ENCODE assay signal across 17 cellular contexts in the genomic region with DNA sequence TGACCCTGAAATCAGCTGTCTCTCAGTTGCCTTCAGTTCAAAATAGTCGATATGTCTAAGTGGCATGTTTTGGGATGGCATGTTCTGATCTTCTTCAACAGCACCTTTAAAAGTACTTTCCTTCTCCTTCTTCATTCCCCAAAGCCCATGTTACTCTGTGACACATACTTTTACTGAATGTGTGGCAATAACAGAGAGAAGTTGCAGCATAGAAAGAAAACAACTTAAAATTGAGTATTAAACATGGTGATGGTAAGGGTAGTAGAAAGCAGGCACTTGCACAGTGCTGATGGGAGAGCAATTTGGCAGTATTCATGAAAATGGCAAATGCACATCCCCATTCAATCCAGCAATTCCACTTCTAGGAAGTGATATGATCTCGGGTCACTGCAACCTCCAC.
"Had no signal": no experiment of that assay in that cellular context is flagged by ENCODE, and none has a peak within 500 bp of the region (broad histone marks: within the 10 kb centered on the region; RNA-seq: fewer than 3 reads in every experiment).

No MANE protein-coding gene starts in this region.

- H3K27me3 Mint-ChIP-seq: stimulated activated naive B cell treated with anti-CD40 and anti-IgM and Interleukin-4, amounts not matched to agents 10 μg/mL and 1 μg/mL and 100 μg/mL, for 72 hours had no signal

- H3K36me3 ChIP-seq: adrenal gland, lower lobe of right lung, thyroid gland had no signal

- H3K4me1 Mint-ChIP-seq: activated CD8-positive, alpha-beta memory T cell treated with anti-CD3 and anti-CD28 coated beads, Interleukin-2, amount 10 ng/mL, durations not matched to agents 7 days and 5 days; activated naive CD4-positive, alpha-beta T cell treated with anti-CD3 and anti-CD28 coated beads, Interleukin-2, amount 10 ng/mL, durations not matched to agents 7 days and 5 days; nephron had no signal

- H3K4me1 ChIP-seq: adrenal gland, lower lobe of right lung, thyroid gland had no signal

- H3K4me3 ChIP-seq: adrenal gland, lower lobe of right lung, skin epidermis, thyroid gland had no signal

- DNase-seq: activated CD4-positive, alpha-beta T cell treated with anti-CD3 and anti-CD28 coated beads, Interleukin-2, amount 50 U/mL, for 48 hours; activated CD8-positive, alpha-beta memory T cell treated with anti-CD3 and anti-CD28 coated beads, Interleukin-2, amount 10 ng/mL, durations not matched to agents 7 days and 5 days; activated naive CD4-positive, alpha-beta T cell treated with anti-CD3 and anti-CD28 coated beads, Interleukin-2, amount 10 ng/mL, durations not matched to agents 7 days and 5 days; activated T-cell treated with anti-CD3 and anti-CD28 coated beads, Interleukin-2, amount 50 U/mL, for 1 hour; adrenal gland; head of caudate nucleus; left cardiac atrium; lower lobe of right lung; occipital lobe; stimulated activated CD4-positive, alpha-beta T cell treated with anti-CD3 and anti-CD28 coated beads, Interleukin-15, amount 100 ng/mL, for 24 hours; stimulated activated CD4-positive, alpha-beta T cell treated with anti-CD3 and anti-CD28 coated beads, Interleukin-4, amount 100 ng/mL, for 1 hour; stimulated activated naive B cell treated with anti-CD40 and anti-IgM and Interleukin-4, amounts not matched to agents 10 μg/mL and 1 μg/mL and 100 μg/mL, for 72 hours; T-helper 9 cell; thyroid gland had no signal

- H3K27me3 ChIP-seq: adrenal gland, thyroid gland had no signal

- H3K27ac Mint-ChIP-seq: activated CD8-positive, alpha-beta memory T cell treated with anti-CD3 and anti-CD28 coated beads, Interleukin-2, amount 10 ng/mL, durations not matched to agents 7 days and 5 days; activated naive CD4-positive, alpha-beta T cell treated with anti-CD3 and anti-CD28 coated beads, Interleukin-2, amount 10 ng/mL, durations not matched to agents 7 days and 5 days; activated T-helper 2 cell treated with anti-CD3 and anti-CD28 coated beads, Interferon-gamma antibody, Interleukin-2, Interleukin-4, amounts not matched to agents 10 μg/mL and 5 μg/mL and 100 μg/mL, durations not matched to agents 14 hours and 24 hours and 36 hours; nephron; stimulated activated naive B cell treated with anti-CD40 and anti-IgM and Interleukin-4, amounts not matched to agents 10 μg/mL and 1 μg/mL and 100 μg/mL, for 72 hours had no signal

- ATAC-seq: activated CD8-positive, alpha-beta memory T cell treated with anti-CD3 and anti-CD28 coated beads, Interleukin-2, amount 10 ng/mL, durations not matched to agents 7 days and 5 days; left cardiac atrium; lower lobe of right lung; stimulated activated naive B cell treated with anti-CD40 and anti-IgM and Interleukin-4, amounts not matched to agents 10 μg/mL and 1 μg/mL and 100 μg/mL, for 72 hours had no signal

- H3K9me3 Mint-ChIP-seq: activated naive CD4-positive, alpha-beta T cell treated with anti-CD3 and anti-CD28 coated beads, Interleukin-2, amount 10 ng/mL, durations not matched to agents 7 days and 5 days; activated T-helper 2 cell treated with anti-CD3 and anti-CD28 coated beads, Interferon-gamma antibody, Interleukin-2, Interleukin-4, amounts not matched to agents 10 μg/mL and 5 μg/mL and 100 μg/mL, durations not matched to agents 14 hours and 24 hours and 36 hours; nephron had no signal

- H3K36me3 Mint-ChIP-seq: activated CD8-positive, alpha-beta memory T cell treated with anti-CD3 and anti-CD28 coated beads, Interleukin-2, amount 10 ng/mL, durations not matched to agents 7 days and 5 days; activated naive CD4-positive, alpha-beta T cell treated with anti-CD3 and anti-CD28 coated beads, Interleukin-2, amount 10 ng/mL, durations not matched to agents 7 days and 5 days; stimulated activated naive B cell treated with anti-CD40 and anti-IgM and Interleukin-4, amounts not matched to agents 10 μg/mL and 1 μg/mL and 100 μg/mL, for 72 hours had no signal

- H3K4me3 Mint-ChIP-seq: activated CD8-positive, alpha-beta memory T cell treated with anti-CD3 and anti-CD28 coated beads, Interleukin-2, amount 10 ng/mL, durations not matched to agents 7 days and 5 days; activated naive CD4-positive, alpha-beta T cell treated with anti-CD3 and anti-CD28 coated beads, Interleukin-2, amount 10 ng/mL, durations not matched to agents 7 days and 5 days; nephron; stimulated activated naive B cell treated with anti-CD40 and anti-IgM and Interleukin-4, amounts not matched to agents 10 μg/mL and 1 μg/mL and 100 μg/mL, for 72 hours had no signal

- H3K27ac ChIP-seq: adrenal gland, lower lobe of right lung, skin epidermis, thyroid gland had no signal
